ENCODE assay signal across 10 cellular contexts in the genomic region with DNA sequence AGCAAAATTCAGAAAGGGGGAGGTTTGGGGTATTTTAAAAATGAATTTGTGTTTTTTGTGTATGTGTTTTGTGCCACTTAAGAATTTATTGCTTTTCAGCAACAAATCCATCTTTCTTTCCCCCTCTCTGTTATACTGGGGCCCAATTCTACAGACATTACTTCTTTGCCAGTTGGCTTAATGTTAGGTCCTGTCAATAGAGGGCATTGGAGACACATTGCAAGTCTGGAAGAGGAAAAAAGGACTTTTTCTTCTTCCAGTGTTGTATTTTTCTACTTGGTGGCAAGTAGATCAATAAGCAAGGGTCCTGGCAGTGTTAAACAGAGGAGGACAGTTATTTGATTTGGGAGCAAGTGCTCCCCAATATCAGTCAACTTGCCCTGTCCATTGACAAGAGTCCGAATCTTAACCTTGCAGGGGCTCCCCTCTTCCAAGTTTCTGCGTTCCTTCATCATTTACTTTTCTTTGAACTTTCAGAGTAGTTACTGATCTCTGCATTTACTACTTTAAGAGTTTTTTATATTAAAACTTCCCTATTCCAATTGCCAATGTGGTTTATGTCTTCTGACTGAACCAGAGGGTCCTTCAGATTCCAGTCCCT. TPM values are rescaled to one million over a fixed set of nuclear protein-coding genes. Genes with fewer than 3 reads are reported as not detected.
A peak's percentile ranks its signal among the peaks of the same experiment; 100 is the strongest.
DNase-seq lines count a peak whose midpoint lies in the region; ATAC-seq, FAIRE-seq and TF ChIP-seq lines count a peak whose summit lies in the region.
"Had no signal": no experiment of that assay in that cellular context is flagged by ENCODE, and none has a peak within 500 bp of the region (broad histone marks: within the 10 kb centered on the region; RNA-seq: fewer than 3 reads in every experiment).

No MANE protein-coding gene starts in this region.

- H3K9me3 ChIP-seq in BE2C, result no peaks in the 10 kb centered on the region

- H3K4me3 ChIP-seq in BE2C (ENCODE audit: low read depth, low read length), result no peak overlapping the region

- POLR2A ChIA-PET in HEK293T (lab: Yijun Ruan, JAX), result no interaction called here

- in situ Hi-C loops in GM13977 (cut with MboI; ENCODE audit: low pct_unique_long_range_greater_than_20kb, low sequenced_read_pairs, unreplicated experiment), result no loop called here

- ATAC-seq in HG02973 (IDR thresholded peaks at IDR 0.05; ENCODE audit: unreplicated experiment), result no peak

- CTCF ChIA-PET in HEK293T (lab: Yijun Ruan, JAX), result no interaction called here

- H3K27me3 ChIP-seq in BE2C, result peaks cover 17% of the 10 kb centered on the region; the same call in 1 of the 2 replicates

- TF ChIP-seq CTCF in BE2C (IDR thresholded peaks at IDR 0.05; ENCODE audit: low read depth, low read length) (peak; percentile 57), GM13977 (IDR thresholded peaks at IDR 0.05; ENCODE audit: extremely low read depth, insufficient read depth, missing control alignments) (peak; percentile 43), VCaP (conservative IDR thresholded peaks at IDR 0.05) (peak; percentile 74)

- FAIRE-seq in islet of Langerhans (lab: Jason Lieb, UNC), result peak; percentile 21

- DNase-seq in BE2C (no peak), GM13977 (ENCODE audit: low spot score) (peak; percentile 41), NCI-H2171 treated with DMSO at 0.1 percent for 48 hours (lab: John Stamatoyannopoulos, UW) (no peak), NOMO-1 treated with dmso at 0.1 percent for 144 hours (lab: John Stamatoyannopoulos, UW; ENCODE audit: unreplicated experiment) (no peak), HEK293T (ENCODE audit: extremely low spot score) (no peak)
- DNase-seq: effector CD8-positive, alpha-beta T cell; NCI-H1417 had no signal

- no peaks in the 10 kb centered on the region; the same call in 1 of the 2 replicates for H3K4me1 ChIP-seq in BE2C

- H3K27ac ChIP-seq in VCaP, result no peak overlapping the region

- no peaks in the 10 kb centered on the region for H3K36me3 ChIP-seq in BE2C

TF ChIP-seq in HEK293T, 16 proteins besides CTCF, POLR2A, EP300 and RAD21:
- no peak for TF ChIP-seq L3MBTL2 (conservative IDR thresholded peaks at IDR 0.05)
- TF ChIP-seq BHLHE40 (IDR thresholded peaks at IDR 0.05; ENCODE audit: borderline replicate concordance), result no peak
- TF ChIP-seq NFRKB (IDR thresholded peaks at IDR 0.05), result no peak
- TF ChIP-seq SP1 (IDR thresholded peaks at IDR 0.05), result no peak
- TF ChIP-seq FOXA1 (IDR thresholded peaks at IDR 0.05), result no peak
- TF ChIP-seq ARNT (IDR thresholded peaks at IDR 0.05), result no peak
- TF ChIP-seq, protein P1, sequence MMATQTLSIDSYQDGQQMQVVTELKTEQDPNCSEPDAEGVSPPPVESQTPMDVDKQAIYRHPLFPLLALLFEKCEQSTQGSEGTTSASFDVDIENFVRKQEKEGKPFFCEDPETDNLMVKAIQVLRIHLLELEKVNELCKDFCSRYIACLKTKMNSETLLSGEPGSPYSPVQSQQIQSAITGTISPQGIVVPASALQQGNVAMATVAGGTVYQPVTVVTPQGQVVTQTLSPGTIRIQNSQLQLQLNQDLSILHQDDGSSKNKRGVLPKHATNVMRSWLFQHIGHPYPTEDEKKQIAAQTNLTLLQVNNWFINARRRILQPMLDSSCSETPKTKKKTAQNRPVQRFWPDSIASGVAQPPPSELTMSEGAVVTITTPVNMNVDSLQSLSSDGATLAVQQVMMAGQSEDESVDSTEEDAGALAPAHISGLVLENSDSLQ (IDR thresholded peaks at IDR 0.05), result no peak
- TF ChIP-seq ZNF384 (IDR thresholded peaks at IDR 0.05), result no peak
- no peak for TF ChIP-seq LEF1 (IDR thresholded peaks at IDR 0.05; ENCODE audit: borderline replicate concordance)
- no peak for TF ChIP-seq FOXK2 (IDR thresholded peaks at IDR 0.05)
- TF ChIP-seq FOXM1 (IDR thresholded peaks at IDR 0.05; ENCODE audit: borderline replicate concordance), result no peak
- TF ChIP-seq TARDBP (IDR thresholded peaks at IDR 0.05), result no peak
- no peak for TF ChIP-seq CTBP1 (IDR thresholded peaks at IDR 0.05; ENCODE audit: borderline replicate concordance)
- no peak for TF ChIP-seq ELF4 (IDR thresholded peaks at IDR 0.05)

RNA-seq across cellular contexts. Expression of a gene that starts 23.4 kb away (rescaled TPM):
- not detected for polyA plus RNA-seq in BE2C (2012; ENCODE audit: insufficient read depth, insufficient read length, low read depth)
